13 cellular contexts compared by ENCODE assay signal in genomic region chr16:79272141-79272577, GRCh38.
DNase-seq lines count a peak whose midpoint lies in the region; ATAC-seq and TF ChIP-seq lines count a peak whose summit lies in the region.
"Had no signal": no experiment of that assay in that cellular context is flagged by ENCODE, and none has a peak within 500 bp of the region (broad histone marks: within the 10 kb centered on the region; RNA-seq: fewer than 3 reads in every experiment).

No MANE protein-coding gene starts in this region.

- 94 to 98% (median 96%) methylated on average over 19 of the region's 19 CpGs for WGBS in ovary, 3 donors

- H3K36me3 ChIP-seq in lower lobe of right lung (no peaks in the 10 kb centered on the region), ovary (no peaks in the 10 kb centered on the region)

- TF ChIP-seq CTCF in lower lobe of right lung (IDR thresholded peaks at IDR 0.05), result no peak
- no peak for TF ChIP-seq CTCF in ovary (IDR thresholded peaks at IDR 0.05)

- peak in 1 of 2 donors; percentile 38 for ATAC-seq in lower lobe of right lung
- ATAC-seq: left colon, Panc1 had no signal

- H3K27ac ChIP-seq in lower lobe of right lung (no peak overlapping the region), ovary (no peak overlapping the region)
- H3K27ac ChIP-seq: VCaP had no signal

- DNase-seq in T-helper 22 cell (ENCODE audit: low read depth), result peak; percentile 52
- peak; percentile 60 for DNase-seq in activated T-cell treated with anti-CD3 and anti-CD28 coated beads, Interleukin-2, amount 50 U/mL, for 1 hour
- peak; percentile 51 for DNase-seq in lower lobe of right lung
- DNase-seq in stimulated activated CD8-positive, alpha-beta memory T cell treated with anti-CD3 and anti-CD28 coated beads, Interleukin-7, amount 100 ng/mL, for 48 hours (ENCODE audit: extremely low read depth in 1 of 2, low read depth in 1 of 2), result peak; percentile 66 to 81
- no peak for DNase-seq in COLO668 (lab: John Stamatoyannopoulos, UW; ENCODE audit: unreplicated experiment)
- no peak for DNase-seq in ovary
- DNase-seq in posterior vena cava (ENCODE audit: low spot score), result no peak
- DNase-seq in NCI-H748 treated with DMSO at 0.1 percent for 48 hours (lab: John Stamatoyannopoulos, UW), result no peak
- DNase-seq: foreskin fibroblast, NCI-H2107 had no signal

- H3K9me3 ChIP-seq in lower lobe of right lung (no peaks in the 10 kb centered on the region), ovary (no peaks in the 10 kb centered on the region)

- H3K4me1 ChIP-seq in lower lobe of right lung (no peaks in the 10 kb centered on the region), ovary (ENCODE audit: insufficient read depth) (no peaks in the 10 kb centered on the region)

- no peak for TF ChIP-seq POLR2A in ovary (IDR thresholded peaks at IDR 0.05)

- no peaks in the 10 kb centered on the region for H3K27me3 ChIP-seq in lower lobe of right lung (ENCODE audit: low read depth)
- no peaks in the 10 kb centered on the region for H3K27me3 ChIP-seq in ovary

- no peak for TF ChIP-seq EP300 in ovary (IDR thresholded peaks at IDR 0.05)

- intact Hi-C loops in lower lobe of right lung (cut with DNase I), result no loop called here
- intact Hi-C loops in ovary (cut with DNase I), result no loop called here
- intact Hi-C loops in posterior vena cava (cut with DNase I), result no loop called here

- H3K4me3 ChIP-seq in lower lobe of right lung (no peak overlapping the region), ovary (no peak overlapping the region)

Comparison
In these comparisons a context has a peak if more than half of its experiments do, and no peak if none do; other contexts are left out.
1. DNase-seq: peak in T-helper 22 cell (single experiment), activated T-cell treated with anti-CD3 and anti-CD28 coated beads, Interleukin-2, amount 50 U/mL, for 1 hour (single experiment), lower lobe of right lung (single experiment) and stimulated activated CD8-positive, alpha-beta memory T cell treated with anti-CD3 and anti-CD28 coated beads, Interleukin-7, amount 100 ng/mL, for 48 hours (2 of 2); none in COLO668 (single experiment), ovary (0 of 5), posterior vena cava (single experiment) and NCI-H748 treated with DMSO at 0.1 percent for 48 hours (single experiment).